10 cellular contexts compared by ENCODE assay signal in genomic region chr12:106766393-106766826, GRCh38. TPM values are rescaled to one million over a fixed set of nuclear protein-coding genes. Genes with fewer than 3 reads are reported as not detected.
DNase-seq lines count a peak whose midpoint lies in the region; ATAC-seq, FAIRE-seq and TF ChIP-seq lines count a peak whose summit lies in the region.
"Had no signal": no experiment of that assay in that cellular context is flagged by ENCODE, and none has a peak within 500 bp of the region (broad histone marks: within the 10 kb centered on the region; RNA-seq: fewer than 3 reads in every experiment).

No MANE protein-coding gene starts in this region.

- H3K27me3 ChIP-seq in astrocyte (ENCODE audit: insufficient read depth, low read length), result no peaks in the 10 kb centered on the region
- no peaks in the 10 kb centered on the region for H3K27me3 ChIP-seq in CD4-positive, alpha-beta T cell (ENCODE audit: control insufficient read depth, insufficient read depth, low read length)

- no peaks in the 10 kb centered on the region for H3K27me3 Mint-ChIP-seq in astrocyte (ENCODE audit: low read depth, unreplicated experiment)
- H3K27me3 Mint-ChIP-seq in CD4-positive, alpha-beta T cell, result no peaks in the 10 kb centered on the region

- H3K27ac ChIP-seq in astrocyte (ENCODE audit: low read depth, low read length) (no peak overlapping the region), kidney (ENCODE audit: low read depth in 2 of 2, low read length in 2 of 2) (peak overlapping the region; percentile 5 to 25)
- no peak overlapping the region for H3K27ac ChIP-seq in CD4-positive, alpha-beta T cell (ENCODE audit: low read depth, low read length)

- no peak for ATAC-seq in CD4-positive, alpha-beta T cell (ENCODE audit: poor library complexity)
- ATAC-seq in HG03025 (IDR thresholded peaks at IDR 0.05; ENCODE audit: low FRiP score, unreplicated experiment) (no peak), GM21360 (IDR thresholded peaks at IDR 0.05; ENCODE audit: unreplicated experiment) (no peak)

- H3K4me1 Mint-ChIP-seq in astrocyte (ENCODE audit: low read depth, unreplicated experiment), result peaks cover 43% of the 10 kb centered on the region
- H3K4me1 Mint-ChIP-seq in CD4-positive, alpha-beta T cell (ENCODE audit: low read depth), result peaks cover 28% of the 10 kb centered on the region

- no peaks in the 10 kb centered on the region for H3K79me2 ChIP-seq in astrocyte (ENCODE audit: insufficient read depth, low read length)

- intact Hi-C loops in kidney (cut with DNase I), result no loop called here
- intact Hi-C loops in CD4-positive, alpha-beta T cell (cut with DNase I, micrococcal nuclease), result no loop called here

- H3K36me3 ChIP-seq in astrocyte (ENCODE audit: insufficient read depth, low read length) (no peaks in the 10 kb centered on the region), kidney (ENCODE audit: control insufficient read depth in 1 of 2, insufficient read depth in 2 of 2, low read length in 2 of 2) (no peaks in the 10 kb centered on the region)

- H3K4me3 Mint-ChIP-seq in astrocyte (ENCODE audit: unreplicated experiment), result no peak overlapping the region
- no peak overlapping the region for H3K4me3 Mint-ChIP-seq in CD4-positive, alpha-beta T cell

- no peak overlapping the region for H3K4me3 ChIP-seq in astrocyte (ENCODE audit: insufficient read depth, low read depth, low read length)
- no peak overlapping the region for H3K4me3 ChIP-seq in kidney (ENCODE audit: low read length in 2 of 2)

- no peak overlapping the region for H2AFZ ChIP-seq in astrocyte (ENCODE audit: low read depth, low read length)

- H3K4me1 ChIP-seq in astrocyte (ENCODE audit: insufficient read depth, low read length) (peaks cover 32% of the 10 kb centered on the region), kidney (ENCODE audit: control insufficient read depth in 1 of 2, insufficient read depth in 1 of 2, low read depth in 1 of 2, low read length in 2 of 2) (peaks cover 21 to 36% of the 10 kb centered on the region in 2 donors)

- no peaks in the 10 kb centered on the region for H3K36me3 Mint-ChIP-seq in astrocyte (ENCODE audit: low read depth, unreplicated experiment)
- no peaks in the 10 kb centered on the region for H3K36me3 Mint-ChIP-seq in CD4-positive, alpha-beta T cell (ENCODE audit: low read depth)

- FAIRE-seq in astrocyte (lab: Jason Lieb, UNC) (no peak), kidney (lab: Jason Lieb, UNC) (no peak)
- FAIRE-seq: A204.1, bronchial epithelial cell had no signal

- peak; percentile 9 for DNase-seq in NCI-H2227 (lab: John Stamatoyannopoulos, UW; ENCODE audit: unreplicated experiment)
- DNase-seq in NCI-H2227 treated with DMSO at 0.1 percent for 48 hours (lab: John Stamatoyannopoulos, UW), result no peak
- DNase-seq in astrocyte (ENCODE audit: low read depth), result no peak
- DNase-seq in kidney, result peak; percentile 89
- peak; percentile 37 for DNase-seq in stimulated activated CD8-positive, alpha-beta memory T cell treated with anti-CD3 and anti-CD28 coated beads, Interleukin-4, amount 100 ng/mL, for 48 hours
- DNase-seq in CD4-positive, alpha-beta T cell, result no peak

- POLR2A ChIA-PET in CD4-positive, alpha-beta T cell (lab: Charles Lee), result interaction anchor here (0.8 to 2.2 kb wide), 3 partner anchors 9 to 19 kb away, joined by 3 to 6 read pairs (median 5); no protein-coding TSS in a partner anchor

- H3K9me3 Mint-ChIP-seq in astrocyte (ENCODE audit: unreplicated experiment), result no peaks in the 10 kb centered on the region
- no peaks in the 10 kb centered on the region for H3K9me3 Mint-ChIP-seq in CD4-positive, alpha-beta T cell

- no peaks in the 10 kb centered on the region for H3K9me3 ChIP-seq in astrocyte (ENCODE audit: insufficient read depth, low read depth, low read length)
- no peaks in the 10 kb centered on the region for H3K9me3 ChIP-seq in kidney (ENCODE audit: control insufficient read depth in 1 of 2, low read length in 2 of 2)
- no peaks in the 10 kb centered on the region for H3K9me3 ChIP-seq in CD4-positive, alpha-beta T cell (ENCODE audit: control insufficient read depth, low read length)

- CTCF ChIA-PET in CD4-positive, alpha-beta T cell (lab: Charles Lee), result no interaction called here

- H3K27ac Mint-ChIP-seq in astrocyte (ENCODE audit: unreplicated experiment), result peak overlapping the region; percentile 80
- H3K27ac Mint-ChIP-seq in CD4-positive, alpha-beta T cell, result no peak overlapping the region

- no peak for TF ChIP-seq CTCF in astrocyte (IDR thresholded peaks at IDR 0.05; ENCODE audit: insufficient read depth, low read depth, low read length)
- no peak for TF ChIP-seq CTCF in kidney (IDR thresholded peaks at IDR 0.05; ENCODE audit: borderline replicate concordance, extremely low read depth, insufficient read depth)
- no peak for TF ChIP-seq CTCF in CD4-positive, alpha-beta T cell (IDR thresholded peaks at IDR 0.05)

- H3K9ac ChIP-seq in astrocyte (ENCODE audit: low read length) (no peak overlapping the region), kidney (ENCODE audit: low read length in 2 of 2) (peak overlapping the region in 1 of 2 donors; percentile 2)

- peak overlapping the region; percentile 15 for H3K4me2 ChIP-seq in astrocyte (ENCODE audit: low read length)

- H4K20me1 ChIP-seq in astrocyte (ENCODE audit: insufficient read depth, low read length), result no peaks in the 10 kb centered on the region

RNA-seq across cellular contexts. Expression of gene RIC8B, which starts 8.1 kb away (rescaled TPM):
- 16.1 and 19.7 TPM in 2 replicates for total RNA-seq in astrocyte
- 18.0 TPM for total RNA-seq in kidney
- polyA plus RNA-seq in kidney (ENCODE audit: insufficient read depth, low read depth, low replicate concordance), result 7.7 TPM
- total RNA-seq in CD4-positive, alpha-beta T cell, result 1 to 10 TPM; 5.5 to 9.0 TPM

Comparison
In these comparisons a context has a peak if more than half of its experiments do, and no peak if none do; other contexts are left out.
1. DNase-seq: peak in NCI-H2227 (single experiment), kidney (single experiment) and stimulated activated CD8-positive, alpha-beta memory T cell treated with anti-CD3 and anti-CD28 coated beads, Interleukin-4, amount 100 ng/mL, for 48 hours (single experiment); none in NCI-H2227 treated with DMSO at 0.1 percent for 48 hours (single experiment), astrocyte (single experiment) and CD4-positive, alpha-beta T cell (0 of 10).
2. H3K27ac ChIP-seq: peak in kidney (2 of 2); none in astrocyte (single experiment) and CD4-positive, alpha-beta T cell (single experiment).